ENCODE assay signal across 20 cellular contexts in genomic region chr1:9447215-9447960, GRCh38.
"Had no signal": no experiment of that assay in that cellular context is flagged by ENCODE, and none has a peak within 500 bp of the region (broad histone marks: within the 10 kb centered on the region; RNA-seq: fewer than 3 reads in every experiment).

No MANE protein-coding gene starts in this region.

- H3K4me3 Mint-ChIP-seq: activated naive CD4-positive, alpha-beta T cell treated with anti-CD3 and anti-CD28 coated beads, Interleukin-2, amount 10 ng/mL, durations not matched to agents 7 days and 5 days; endodermal cell had no signal

- FAIRE-seq: keratinocyte, urothelium cell line had no signal

- H3K27me3 ChIP-seq: heart right ventricle had no signal

- H3K36me3 Mint-ChIP-seq: activated naive CD4-positive, alpha-beta T cell treated with anti-CD3 and anti-CD28 coated beads, Interleukin-2, amount 10 ng/mL, durations not matched to agents 7 days and 5 days had no signal

- H3K4me1 ChIP-seq: lower lobe of right lung had no signal

- H3K36me3 ChIP-seq: heart right ventricle, lower lobe of right lung, spleen had no signal

- DNase-seq: activated CD4-positive, alpha-beta T cell treated with anti-CD3 and anti-CD28 coated beads for 1 hour; activated CD4-positive, alpha-beta T cell treated with anti-CD3 and anti-CD28 coated beads, Interleukin-2, amount 50 U/mL, for 4 hours; activated effector memory CD4-positive, alpha-beta T cell treated with Interleukin-2 at 50 U/mL for 16 hours; activated naive CD4-positive, alpha-beta T cell treated with anti-CD3 and anti-CD28 coated beads, Interleukin-2, amount 10 ng/mL, durations not matched to agents 7 days and 5 days; activated T-cell treated with anti-CD3 and anti-CD28 coated beads, Interleukin-2, amount 50 U/mL, for 48 hours; amygdala; cerebellar nuclear complex; cortex of kidney; endodermal cell; heart right ventricle; left colon; lower lobe of right lung; nephron progenitor cell; posterior cingulate gyrus; spleen; stimulated activated CD4-positive, alpha-beta T cell treated with anti-CD3 and anti-CD28 coated beads, Interleukin-4, amount 100 ng/mL, for 1 hour; stimulated activated naive CD4-positive, alpha-beta T cell; T-helper 9 cell had no signal

- H3K9me3 Mint-ChIP-seq: activated naive CD4-positive, alpha-beta T cell treated with anti-CD3 and anti-CD28 coated beads, Interleukin-2, amount 10 ng/mL, durations not matched to agents 7 days and 5 days; endodermal cell; nephron progenitor cell had no signal

- H3K4me1 Mint-ChIP-seq: activated naive CD4-positive, alpha-beta T cell treated with anti-CD3 and anti-CD28 coated beads, Interleukin-2, amount 10 ng/mL, durations not matched to agents 7 days and 5 days had no signal

- H3K27ac Mint-ChIP-seq: activated naive CD4-positive, alpha-beta T cell treated with anti-CD3 and anti-CD28 coated beads, Interleukin-2, amount 10 ng/mL, durations not matched to agents 7 days and 5 days had no signal

- ATAC-seq: lower lobe of right lung had no signal

- H3K27ac ChIP-seq: lower lobe of right lung, spleen had no signal

- H3K9me3 ChIP-seq: heart right ventricle, lower lobe of right lung, spleen had no signal

- H3K4me3 ChIP-seq: heart right ventricle, lower lobe of right lung, spleen had no signal
